ENCODE assay signal across 15 cellular contexts in the genomic region with DNA sequence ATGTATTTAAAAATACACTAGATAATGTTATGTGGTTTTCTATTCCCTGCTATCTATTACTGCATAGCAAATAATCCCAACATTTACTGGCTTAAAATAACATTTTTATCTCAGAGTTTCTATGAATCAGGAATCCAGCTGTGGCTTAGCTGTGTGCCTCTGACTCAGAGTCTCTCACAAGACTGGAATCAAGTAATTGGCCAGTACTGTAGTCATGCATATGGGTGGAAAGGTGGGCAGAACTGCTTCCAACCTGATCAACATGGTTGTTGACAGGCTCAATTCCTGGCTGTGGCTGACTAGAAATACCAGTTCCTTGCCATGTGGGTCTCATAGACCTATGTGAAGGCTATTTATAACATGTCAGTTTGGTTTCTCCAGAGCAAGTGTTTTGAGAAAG.
DNase-seq lines count a peak whose midpoint lies in the region; ATAC-seq and TF ChIP-seq lines count a peak whose summit lies in the region.
"Had no signal": no experiment of that assay in that cellular context is flagged by ENCODE, and none has a peak within 500 bp of the region (broad histone marks: within the 10 kb centered on the region; RNA-seq: fewer than 3 reads in every experiment).

No MANE protein-coding gene starts in this region.

- H3K9me2 ChIP-seq in hepatocyte (replicated peaks; ENCODE audit: insufficient read depth) = no peaks in the 10 kb centered on the region

- no peak overlapping the region for H2AFZ ChIP-seq in hepatocyte

- H3K27ac ChIP-seq in AG04450 (ENCODE audit: low read depth, low read length) (peak overlapping the region; percentile 4), brain microvascular endothelial cell (no peak overlapping the region), hepatocyte (no peak overlapping the region)
- H3K27ac ChIP-seq: colonic mucosa, right lobe of liver, tibial artery had no signal

- no peak overlapping the region for H3K4me3 ChIP-seq in AG04450 (ENCODE audit: low read depth, low read length)
- no peak overlapping the region for H3K4me3 ChIP-seq in brain microvascular endothelial cell (ENCODE audit: low read depth, low read length)
- no peak overlapping the region for H3K4me3 ChIP-seq in hepatocyte
- H3K4me3 ChIP-seq: colonic mucosa, right lobe of liver, tibial artery had no signal

- no peak for TF ChIP-seq CTCF in AG04450 (IDR thresholded peaks at IDR 0.05; ENCODE audit: low read depth, low read length)
- TF ChIP-seq CTCF in brain microvascular endothelial cell (IDR thresholded peaks at IDR 0.05; ENCODE audit: low read depth, low read length, missing control alignments) = no peak
- TF ChIP-seq CTCF in hepatocyte (IDR thresholded peaks at IDR 0.05; ENCODE audit: poor library complexity) = no peak

- H3K4me1 ChIP-seq in hepatocyte (ENCODE audit: insufficient read depth) = no peaks in the 10 kb centered on the region
- H3K4me1 ChIP-seq: colonic mucosa, right lobe of liver, tibial artery had no signal

- no peaks in the 10 kb centered on the region for H4K20me1 ChIP-seq in hepatocyte (ENCODE audit: insufficient read depth, poor library complexity, severe bottlenecking)

- in situ Hi-C loops in brain microvascular endothelial cell (cut with HindIII; ENCODE audit: low pct_ligation_motif_present, low sequenced_read_pairs) = no loop called here

- peak; percentile 61 for DNase-seq in AG04450 (ENCODE audit: low read depth, low spot score)
- peak; percentile 53 for DNase-seq in HS-27A (ENCODE audit: low read depth)
- DNase-seq in brain microvascular endothelial cell = peak; percentile 85
- DNase-seq in hepatocyte (ENCODE audit: low spot score) = peak; percentile 45
- DNase-seq in NCI-H345 treated with DMSO at 0.1 percent for 48 hours (lab: John Stamatoyannopoulos, UW; ENCODE audit: unreplicated experiment) = no peak
- no peak for DNase-seq in GDM1 (lab: John Stamatoyannopoulos, UW)
- DNase-seq in sciatic nerve (ENCODE audit: low spot score) = no peak
- DNase-seq: colonic mucosa; NCI-H2081; NCI-H69; right lobe of liver; stimulated activated CD4-positive, alpha-beta T cell treated with anti-CD3 and anti-CD28 coated beads, Interleukin-4, amount 100 ng/mL, for 24 hours; tibial artery had no signal

- H3K9me3 ChIP-seq in AG04450 (ENCODE audit: control insufficient read depth, insufficient read depth, low read length) (no peaks in the 10 kb centered on the region), hepatocyte (ENCODE audit: low read depth) (peaks cover 9% of the 10 kb centered on the region)
- H3K9me3 ChIP-seq: colonic mucosa, right lobe of liver, tibial artery had no signal

- CTCF ChIA-PET in AG04450 (lab: Charles Lee) = no interaction called here

- H3K27me3 ChIP-seq in AG04450 (ENCODE audit: control insufficient read depth, insufficient read depth, low read length) = no peaks in the 10 kb centered on the region
- H3K27me3 ChIP-seq in brain microvascular endothelial cell (replicated peaks) = no peaks in the 10 kb centered on the region
- no peaks in the 10 kb centered on the region for H3K27me3 ChIP-seq in hepatocyte
- H3K27me3 ChIP-seq: colonic mucosa, right lobe of liver, tibial artery had no signal

- H3K36me3 ChIP-seq in brain microvascular endothelial cell (replicated peaks) = no peaks in the 10 kb centered on the region
- H3K36me3 ChIP-seq in hepatocyte (replicated peaks; ENCODE audit: insufficient read depth, low read depth) = no peaks in the 10 kb centered on the region
- H3K36me3 ChIP-seq: colonic mucosa, right lobe of liver, tibial artery had no signal

- no peaks in the 10 kb centered on the region for H3K79me2 ChIP-seq in hepatocyte

- POLR2A ChIA-PET in AG04450 (lab: Yijun Ruan, JAX) = no interaction called here

- intact Hi-C loops in sciatic nerve (cut with DNase I) = no loop called here

- ATAC-seq in esophagus mucosa = no peak
- no peak for ATAC-seq in sciatic nerve
- ATAC-seq: right lobe of liver, WTC11 had no signal

- H3K4me2 ChIP-seq in hepatocyte = no peak overlapping the region

Comparison
In these comparisons a context has a peak if more than half of its experiments do, and no peak if none do; other contexts are left out.
1. DNase-seq: peak in AG04450 (single experiment), HS-27A (single experiment), brain microvascular endothelial cell (single experiment) and hepatocyte (single experiment); none in NCI-H345 treated with DMSO at 0.1 percent for 48 hours (single experiment), GDM1 (single experiment) and sciatic nerve (single experiment).